14 cellular contexts compared by ENCODE assay signal in genomic region chr14:74595006-74595735, GRCh38. TPM values are rescaled to one million over a fixed set of nuclear protein-coding genes. Genes with fewer than 3 reads are reported as not detected.
DNase-seq lines count a peak whose midpoint lies in the region; ATAC-seq, FAIRE-seq and TF ChIP-seq lines count a peak whose summit lies in the region.
"Had no signal": no experiment of that assay in that cellular context is flagged by ENCODE, and none has a peak within 500 bp of the region (broad histone marks: within the 10 kb centered on the region; RNA-seq: fewer than 3 reads in every experiment).

No MANE protein-coding gene starts in this region.

- H3K27me3 ChIP-seq in endothelial cell of umbilical vein (ENCODE audit: control insufficient read depth in 2 of 2, insufficient read depth in 2 of 2, low read length in 2 of 2) (no peaks in the 10 kb centered on the region), lower lobe of right lung (ENCODE audit: low read depth) (no peaks in the 10 kb centered on the region), thoracic aorta (replicated peaks; ENCODE audit: insufficient read depth) (no peaks in the 10 kb centered on the region)
- no peaks in the 10 kb centered on the region for H3K27me3 ChIP-seq in CD4-positive, alpha-beta memory T cell (ENCODE audit: insufficient read depth, low read length)
- H3K27me3 ChIP-seq: foreskin keratinocyte had no signal

- peak overlapping the region; percentile 51 for H3K27ac ChIP-seq in endothelial cell of umbilical vein (ENCODE audit: insufficient read depth, low read depth, low read length)
- H3K27ac ChIP-seq in lower lobe of right lung = peak overlapping the region; percentile 62
- peak overlapping the region; percentile 89 to 96 for H3K27ac ChIP-seq in thoracic aorta
- H3K27ac ChIP-seq in CD4-positive, alpha-beta memory T cell (ENCODE audit: low read depth, low read length) = no peak overlapping the region
- H3K27ac ChIP-seq: foreskin keratinocyte had no signal

- intact Hi-C loops in endothelial cell of umbilical vein (cut with micrococcal nuclease) (loop anchor here (1.0 kb wide), 1 partner anchor 23 kb away; no protein-coding TSS in a partner anchor), lower lobe of right lung (cut with DNase I) (no loop called here)
- intact Hi-C loops in CD4-positive, alpha-beta memory T cell (cut with micrococcal nuclease) = no loop called here

- H3K9me3 Mint-ChIP-seq in CD4-positive, alpha-beta memory T cell = no peaks in the 10 kb centered on the region
- H3K9me3 Mint-ChIP-seq in stimulated activated effector memory CD8-positive, alpha-beta T cell treated with anti-CD3 and anti-CD28 coated beads, Interleukin-12 subunit alpha, Interleukin-12 subunit beta, amount 100 ng/mL, for 72 hours = no peaks in the 10 kb centered on the region
- H3K9me3 Mint-ChIP-seq: activated CD8-positive, alpha-beta T cell treated with anti-CD3 and anti-CD28 coated beads for 36 hours; activated naive CD8-positive, alpha-beta T cell treated with anti-CD3 and anti-CD28 coated beads, Interleukin-2, amount 50 U/mL, for 24 hours; stimulated activated naive CD8-positive, alpha-beta T cell treated with anti-CD3 and anti-CD28 coated beads, Interleukin-15, Interleukin-2, amounts not matched to agents 100 ng/mL and 50 ng/mL, for 24 hours; T-cell had no signal

- no peak for TF ChIP-seq CTCF in endothelial cell of umbilical vein (IDR thresholded peaks at IDR 0.05; ENCODE audit: extremely low read depth in 1 of 2, insufficient read depth in 1 of 2, low read depth in 1 of 2, low read length in 2 of 2)
- TF ChIP-seq CTCF in lower lobe of right lung (IDR thresholded peaks at IDR 0.05) = no peak
- TF ChIP-seq CTCF in thoracic aorta (IDR thresholded peaks at IDR 0.05) = no peak

- H3K36me3 Mint-ChIP-seq in CD4-positive, alpha-beta memory T cell = no peaks in the 10 kb centered on the region
- H3K36me3 Mint-ChIP-seq in stimulated activated effector memory CD8-positive, alpha-beta T cell treated with anti-CD3 and anti-CD28 coated beads, Interleukin-12 subunit alpha, Interleukin-12 subunit beta, amount 100 ng/mL, for 72 hours = no peaks in the 10 kb centered on the region
- H3K36me3 Mint-ChIP-seq: T-cell had no signal

- no peak overlapping the region for H3K4me2 ChIP-seq in endothelial cell of umbilical vein (ENCODE audit: insufficient read depth, low read length)

- H3K4me1 Mint-ChIP-seq in CD4-positive, alpha-beta memory T cell = no peaks in the 10 kb centered on the region
- no peaks in the 10 kb centered on the region for H3K4me1 Mint-ChIP-seq in stimulated activated effector memory CD8-positive, alpha-beta T cell treated with anti-CD3 and anti-CD28 coated beads, Interleukin-12 subunit alpha, Interleukin-12 subunit beta, amount 100 ng/mL, for 72 hours
- H3K4me1 Mint-ChIP-seq: T-cell had no signal

- CTCF ChIA-PET in endothelial cell of umbilical vein (lab: Charles Lee) = interaction anchor here (1.4 kb wide), 1 partner anchor 215 kb away, joined by 3 read pairs; no protein-coding TSS in a partner anchor
- CTCF ChIA-PET in CD4-positive, alpha-beta memory T cell (lab: Charles Lee; ENCODE audit: partially characterized antibody) = no interaction called here

- peak; percentile 90 for FAIRE-seq in endothelial cell of umbilical vein (lab: Jason Lieb, UNC)

- no peak overlapping the region for H2AFZ ChIP-seq in endothelial cell of umbilical vein (ENCODE audit: low read depth, low read length)

- BruUV-seq in endothelial cell of umbilical vein (replicated peaks; lab: Mats Ljungman, UMichigan) = no TSS peak

- H3K9ac ChIP-seq in endothelial cell of umbilical vein (replicated peaks; ENCODE audit: extremely low read depth, insufficient read depth, low read length) = no peak overlapping the region

- TF ChIP-seq POLR2A in endothelial cell of umbilical vein (IDR thresholded peaks at IDR 0.05; ENCODE audit: low read depth, low read length) = no peak

- DNase-seq in M059J (ENCODE audit: low read depth) = peak; percentile 27
- DNase-seq in endothelial cell of umbilical vein (ENCODE audit: low read depth, low spot score) = peak; percentile 77
- no peak for DNase-seq in lower lobe of right lung
- DNase-seq in thoracic aorta (ENCODE audit: low spot score) = no peak
- no peak for DNase-seq in CD4-positive, alpha-beta memory T cell
- DNase-seq in activated CD4-positive, alpha-beta T cell treated with anti-CD3 and anti-CD28 coated beads for 4 hours = no peak
- DNase-seq in stimulated activated effector memory CD8-positive, alpha-beta T cell treated with anti-CD3 and anti-CD28 coated beads, Interleukin-12 subunit alpha, Interleukin-12 subunit beta, amount 100 ng/mL, for 72 hours (ENCODE audit: low spot score in 2 of 2) = no peak
- DNase-seq: activated CD8-positive, alpha-beta T cell treated with anti-CD3 and anti-CD28 coated beads for 36 hours; activated naive CD8-positive, alpha-beta T cell treated with anti-CD3 and anti-CD28 coated beads, Interleukin-2, amount 50 U/mL, for 24 hours; DMS153; foreskin keratinocyte; T-cell had no signal

- H4K20me1 ChIP-seq in endothelial cell of umbilical vein (replicated peaks; ENCODE audit: control insufficient read depth, extremely low read depth, insufficient read depth, low read length) = no peaks in the 10 kb centered on the region

- no peak overlapping the region for H3K4me3 ChIP-seq in endothelial cell of umbilical vein (replicated peaks in 1 of 3; ENCODE audit: insufficient read depth in 1 of 3, low read depth in 1 of 3, low read length in 3 of 3)
- H3K4me3 ChIP-seq in lower lobe of right lung = no peak overlapping the region
- peak overlapping the region; percentile 31 for H3K4me3 ChIP-seq in thoracic aorta
- no peak overlapping the region for H3K4me3 ChIP-seq in CD4-positive, alpha-beta memory T cell (ENCODE audit: low read length in 2 of 2)

- POLR2A ChIA-PET in endothelial cell of umbilical vein (lab: Charles Lee) = interaction anchor here (0.5 kb wide), 1 partner anchor 171 kb away, joined by 4 read pairs; no protein-coding TSS in a partner anchor
- POLR2A ChIA-PET in CD4-positive, alpha-beta memory T cell (lab: Charles Lee; ENCODE audit: partially characterized antibody) = no interaction called here

- H3K4me1 ChIP-seq in endothelial cell of umbilical vein (ENCODE audit: control insufficient read depth, extremely low read depth, insufficient read depth, low read length) = peaks cover 29% of the 10 kb centered on the region
- peaks cover 87% of the 10 kb centered on the region for H3K4me1 ChIP-seq in lower lobe of right lung
- H3K4me1 ChIP-seq in thoracic aorta (ENCODE audit: control insufficient read depth in 1 of 2, low read depth in 2 of 2) = peaks cover 67 to 97% of the 10 kb centered on the region in 2 donors
- H3K4me1 ChIP-seq in CD4-positive, alpha-beta memory T cell (ENCODE audit: insufficient read depth, low read length) = no peaks in the 10 kb centered on the region

- peaks cover 99% of the 10 kb centered on the region for H3K79me2 ChIP-seq in endothelial cell of umbilical vein (ENCODE audit: control insufficient read depth, insufficient read depth, low read length)

- H3K27ac Mint-ChIP-seq in CD4-positive, alpha-beta memory T cell = no peak overlapping the region
- no peak overlapping the region for H3K27ac Mint-ChIP-seq in stimulated activated effector memory CD8-positive, alpha-beta T cell treated with anti-CD3 and anti-CD28 coated beads, Interleukin-12 subunit alpha, Interleukin-12 subunit beta, amount 100 ng/mL, for 72 hours
- H3K27ac Mint-ChIP-seq: activated CD8-positive, alpha-beta T cell treated with anti-CD3 and anti-CD28 coated beads for 36 hours; activated naive CD8-positive, alpha-beta T cell treated with anti-CD3 and anti-CD28 coated beads, Interleukin-2, amount 50 U/mL, for 24 hours; stimulated activated naive CD8-positive, alpha-beta T cell treated with anti-CD3 and anti-CD28 coated beads, Interleukin-15, Interleukin-2, amounts not matched to agents 100 ng/mL and 50 ng/mL, for 24 hours; T-cell had no signal

- ATAC-seq in lower lobe of right lung = peak; percentile 19 to 30
- no peak for ATAC-seq in thoracic aorta (ENCODE audit: insufficient number of reproducible peaks, low FRiP score, low read depth)
- no peak for ATAC-seq in stimulated activated effector memory CD8-positive, alpha-beta T cell treated with anti-CD3 and anti-CD28 coated beads, Interleukin-12 subunit alpha, Interleukin-12 subunit beta, amount 100 ng/mL, for 72 hours
- no peak for ATAC-seq in HG03565 (IDR thresholded peaks at IDR 0.05; ENCODE audit: unreplicated experiment)
- ATAC-seq: activated CD8-positive, alpha-beta T cell treated with anti-CD3 and anti-CD28 coated beads for 36 hours; activated naive CD8-positive, alpha-beta T cell treated with anti-CD3 and anti-CD28 coated beads, Interleukin-2, amount 50 U/mL, for 24 hours; foreskin keratinocyte; T-cell had no signal

- H3K9me1 ChIP-seq in endothelial cell of umbilical vein (replicated peaks; ENCODE audit: control insufficient read depth, extremely low read depth, insufficient read depth, low read length) = no peaks in the 10 kb centered on the region

- peaks cover 8 to 11% of the 10 kb centered on the region in 2 experiments for H3K36me3 ChIP-seq in endothelial cell of umbilical vein (ENCODE audit: control insufficient read depth in 2 of 2, extremely low read depth in 1 of 2, insufficient read depth in 2 of 2, low read length in 2 of 2)
- no peaks in the 10 kb centered on the region for H3K36me3 ChIP-seq in lower lobe of right lung
- H3K36me3 ChIP-seq in thoracic aorta = no peaks in the 10 kb centered on the region
- no peaks in the 10 kb centered on the region for H3K36me3 ChIP-seq in CD4-positive, alpha-beta memory T cell (ENCODE audit: insufficient read depth, low read length)

- H3K4me3 Mint-ChIP-seq in CD4-positive, alpha-beta memory T cell = no peak overlapping the region
- H3K4me3 Mint-ChIP-seq in stimulated activated effector memory CD8-positive, alpha-beta T cell treated with anti-CD3 and anti-CD28 coated beads, Interleukin-12 subunit alpha, Interleukin-12 subunit beta, amount 100 ng/mL, for 72 hours = no peak overlapping the region
- H3K4me3 Mint-ChIP-seq: activated CD8-positive, alpha-beta T cell treated with anti-CD3 and anti-CD28 coated beads for 36 hours; activated naive CD8-positive, alpha-beta T cell treated with anti-CD3 and anti-CD28 coated beads, Interleukin-2, amount 50 U/mL, for 24 hours; stimulated activated naive CD8-positive, alpha-beta T cell treated with anti-CD3 and anti-CD28 coated beads, Interleukin-15, Interleukin-2, amounts not matched to agents 100 ng/mL and 50 ng/mL, for 24 hours; T-cell had no signal

- H3K27me3 Mint-ChIP-seq in CD4-positive, alpha-beta memory T cell = peaks cover 2 to 4% of the 10 kb centered on the region in 2 donors
- H3K27me3 Mint-ChIP-seq: activated CD8-positive, alpha-beta T cell treated with anti-CD3 and anti-CD28 coated beads for 36 hours; activated naive CD8-positive, alpha-beta T cell treated with anti-CD3 and anti-CD28 coated beads, Interleukin-2, amount 50 U/mL, for 24 hours; stimulated activated naive CD8-positive, alpha-beta T cell treated with anti-CD3 and anti-CD28 coated beads, Interleukin-15, Interleukin-2, amounts not matched to agents 100 ng/mL and 50 ng/mL, for 24 hours; T-cell had no signal

- H3K9me3 ChIP-seq in endothelial cell of umbilical vein (replicated peaks; ENCODE audit: control insufficient read depth, insufficient read depth, low read length) (no peaks in the 10 kb centered on the region), lower lobe of right lung (no peaks in the 10 kb centered on the region), thoracic aorta (no peaks in the 10 kb centered on the region)
- H3K9me3 ChIP-seq in CD4-positive, alpha-beta memory T cell (ENCODE audit: control insufficient read depth in 1 of 2, low read length in 2 of 2) = no peaks in the 10 kb centered on the region

- dilution Hi-C loops in endothelial cell of umbilical vein (cut with MboI; ENCODE audit: extremely low pct_ligation_motif_present, low sequenced_read_pairs) = no loop called here

RNA-seq across cellular contexts. Expression of gene LTBP2, which starts 16.9 kb away (rescaled TPM):
- total RNA-seq in M059J (2014; rRNA removed; shearing (Covaris generic)) = 2.2 and 5.2 TPM in 2 replicates
- 264 and 268 TPM in 2 replicates for total RNA-seq in endothelial cell of umbilical vein
- polyA plus RNA-seq in endothelial cell of umbilical vein = 208 and 209 TPM in 2 replicates
- polyA plus RNA-seq in endothelial cell of umbilical vein (2011; cell fraction: cytosol; rRNA removed) = 182 and 200 TPM in 2 replicates
- 302 and 337 TPM in 2 replicates for polyA plus RNA-seq in endothelial cell of umbilical vein (2011; cell fraction: nucleus; rRNA removed)
- polyA plus RNA-seq in endothelial cell of umbilical vein (2012) = 319 and 426 TPM in 2 replicates
- polyA minus RNA-seq in endothelial cell of umbilical vein = 357 and 369 TPM in 2 replicates
- not detected for polyA minus RNA-seq in endothelial cell of umbilical vein (2011; cell fraction: cytosol; rRNA and poly(A)+ RNA removed)
- 150 and 213 TPM in 2 replicates for polyA minus RNA-seq in endothelial cell of umbilical vein (2011; cell fraction: nucleus; rRNA and poly(A)+ RNA removed)
- 39.5 TPM for total RNA-seq in lower lobe of right lung
- 100 to 1,000 TPM; 674 to 973 TPM for total RNA-seq in thoracic aorta
- under 1 TPM; 0.36 to 0.44 TPM for total RNA-seq in CD4-positive, alpha-beta memory T cell
- polyA plus RNA-seq in CD4-positive, alpha-beta memory T cell = under 1 TPM; 0.11 to 0.36 TPM

Comparison
In these comparisons a context has a peak if more than half of its experiments do, and no peak if none do; other contexts are left out.
1. DNase-seq: peak in M059J (single experiment) and endothelial cell of umbilical vein (single experiment); none in lower lobe of right lung (single experiment), thoracic aorta (single experiment), CD4-positive, alpha-beta memory T cell (0 of 5), activated CD4-positive, alpha-beta T cell treated with anti-CD3 and anti-CD28 coated beads for 4 hours (0 of 2) and stimulated activated effector memory CD8-positive, alpha-beta T cell treated with anti-CD3 and anti-CD28 coated beads, Interleukin-12 subunit alpha, Interleukin-12 subunit beta, amount 100 ng/mL, for 72 hours (0 of 2).
2. ATAC-seq: peak in lower lobe of right lung (2 of 2); none in thoracic aorta (single experiment), stimulated activated effector memory CD8-positive, alpha-beta T cell treated with anti-CD3 and anti-CD28 coated beads, Interleukin-12 subunit alpha, Interleukin-12 subunit beta, amount 100 ng/mL, for 72 hours (single experiment) and HG03565 (single experiment).